In genomic region chr3:184085389-184085852, GRCh38 we compare ENCODE assay signal across 1 cellular context.
TF ChIP-seq lines count a peak whose summit lies in the region.

No MANE protein-coding gene starts in this region.

TF ChIP-seq in K562, 482 proteins besides CTCF, POLR2A, EP300 and RAD21 (continued from another document):
- TF ChIP-seq ZNF407 (IDR thresholded peaks at IDR 0.05; ENCODE audit: low read depth) = no peak
- TF ChIP-seq DNMT1 (IDR thresholded peaks at IDR 0.05) = no peak
- no peak for TF ChIP-seq FOXJ3 (CRISPR knock-in tag; IDR thresholded peaks at IDR 0.05)
- TF ChIP-seq MXD1 (CRISPR knock-in tag; IDR thresholded peaks at IDR 0.05; ENCODE audit: borderline replicate concordance, poor library complexity, severe bottlenecking) = no peak
- no peak for TF ChIP-seq SRSF3 (IDR thresholded peaks at IDR 0.05; ENCODE audit: insufficient read depth, low read length)
- no peak for TF ChIP-seq ZNF41 (CRISPR knock-in tag; conservative IDR thresholded peaks at IDR 0.05)
- TF ChIP-seq HDAC3 (IDR thresholded peaks at IDR 0.05; ENCODE audit: borderline replicate concordance, partially characterized antibody) = peak; percentile 71
- no peak for TF ChIP-seq PHTF2 (CRISPR knock-in tag; IDR thresholded peaks at IDR 0.05)
- no peak for TF ChIP-seq SETDB1 (IDR thresholded peaks at IDR 0.05; ENCODE audit: low read length)
- TF ChIP-seq PPARD (CRISPR knock-in tag; IDR thresholded peaks at IDR 0.05) = no peak
- no peak; the same call in 1 of the 2 replicates for TF ChIP-seq LEF1 (IDR thresholded peaks at IDR 0.05)
- TF ChIP-seq CBFA2T3 (IDR thresholded peaks at IDR 0.05) = peak; percentile 78
- TF ChIP-seq SIN3B (IDR thresholded peaks at IDR 0.05; ENCODE audit: low read depth) = no peak
- TF ChIP-seq HMBOX1 (IDR thresholded peaks at IDR 0.05) = peak; percentile 69; the same call in 1 of the 2 replicates
- no peak for TF ChIP-seq DEAF1 (CRISPR knock-in tag; IDR thresholded peaks at IDR 0.05)
- TF ChIP-seq PBX2 (CRISPR knock-in tag; IDR thresholded peaks at IDR 0.05; ENCODE audit: low read depth) = no peak
- peak; percentile 92 for TF ChIP-seq PBX2 (tag; conservative IDR thresholded peaks at IDR 0.05; ENCODE audit: low read depth)
- no peak for TF ChIP-seq NFIC (IDR thresholded peaks at IDR 0.05)
- no peak for TF ChIP-seq EGR1 (conservative IDR thresholded peaks at IDR 0.05)
- TF ChIP-seq IRF2 (CRISPR knock-in tag; IDR thresholded peaks at IDR 0.05) = no peak
- TF ChIP-seq MYBL2 (IDR thresholded peaks at IDR 0.05; ENCODE audit: low read depth) = no peak
- TF ChIP-seq MYBL2 (CRISPR knock-in tag; IDR thresholded peaks at IDR 0.05; ENCODE audit: borderline replicate concordance) = no peak
- TF ChIP-seq KLF13 (tag; IDR thresholded peaks at IDR 0.05; ENCODE audit: borderline replicate concordance, low read depth) = no peak
- TF ChIP-seq JUND (IDR thresholded peaks at IDR 0.05; ENCODE audit: borderline replicate concordance, low read depth, low read length) = peak; percentile 100
- TF ChIP-seq JUND (tag; IDR thresholded peaks at IDR 0.05; ENCODE audit: borderline replicate concordance, low read depth, low read length) = peak; percentile 99
- no peak for TF ChIP-seq ATF1 (CRISPR knock-in tag; IDR thresholded peaks at IDR 0.05)
- TF ChIP-seq ATF1 (tag; IDR thresholded peaks at IDR 0.05) = peak; percentile 17; the same call in 1 of the 2 replicates
- 0 out of 2 replicates have a peak, but pooled peaks have one; percentile 12 for TF ChIP-seq MITF (IDR thresholded peaks at IDR 0.05)
- TF ChIP-seq THRB (CRISPR knock-in tag; conservative IDR thresholded peaks at IDR 0.05) = no peak
- TF ChIP-seq ZNF766 (CRISPR knock-in tag; conservative IDR thresholded peaks at IDR 0.05) = 0 out of 2 replicates have a peak, but pooled peaks have one; percentile 21
- no peak for TF ChIP-seq PHB2 (IDR thresholded peaks at IDR 0.05; ENCODE audit: low read depth)
- TF ChIP-seq MEIS2 (IDR thresholded peaks at IDR 0.05; ENCODE audit: partially characterized antibody) = peak; percentile 97
- TF ChIP-seq BRD9 (IDR thresholded peaks at IDR 0.05; ENCODE audit: low read depth, partially characterized antibody) = no peak
- no peak for TF ChIP-seq CTCFL (IDR thresholded peaks at IDR 0.05; ENCODE audit: borderline replicate concordance, insufficient read depth, low read depth, low read length, poor library complexity, severe bottlenecking)
- TF ChIP-seq ZBTB17 (CRISPR knock-in tag; IDR thresholded peaks at IDR 0.05) = no peak
- TF ChIP-seq RBM25 (IDR thresholded peaks at IDR 0.05; ENCODE audit: low read depth, low read length, severe bottlenecking) = no peak
- TF ChIP-seq EHMT2 (IDR thresholded peaks at IDR 0.05) = peak; percentile 66; the same call in 1 of the 2 replicates
- TF ChIP-seq RB1 (IDR thresholded peaks at IDR 0.05; ENCODE audit: low read depth) = no peak
- no peak for TF ChIP-seq NEUROD1 (IDR thresholded peaks at IDR 0.05; ENCODE audit: borderline replicate concordance, low read depth, low read length, partially characterized antibody)
- TF ChIP-seq HMG20A (CRISPR knock-in tag; conservative IDR thresholded peaks at IDR 0.05) = no peak
- no peak for TF ChIP-seq NR2C2 (CRISPR knock-in tag; IDR thresholded peaks at IDR 0.05)
- TF ChIP-seq NR2C2 (tag; IDR thresholded peaks at IDR 0.05) = 0 out of 2 replicates have a peak, but pooled peaks have one; percentile 39
TF ChIP-seq in K562: peak in this region for 70.
